1 cellular context compared by ENCODE assay signal in genomic region chr10:112679392-112679791, GRCh38.
A peak's percentile ranks its signal among the peaks of the same experiment; 100 is the strongest.
TF ChIP-seq lines count a peak whose summit lies in the region.

No MANE protein-coding gene starts in this region.

TF ChIP-seq in IMR-90, 13 proteins besides CTCF, POLR2A, EP300 and RAD21:
- TF ChIP-seq MAZ (IDR thresholded peaks at IDR 0.05; ENCODE audit: borderline replicate concordance, low read depth, low read length) (no peak), RFX5 (IDR thresholded peaks at IDR 0.05; ENCODE audit: low read depth, low read length) (no peak), NFE2L2 (IDR thresholded peaks at IDR 0.05; ENCODE audit: low read depth, low read length) (no peak), MAFK (IDR thresholded peaks at IDR 0.05; ENCODE audit: low read depth, low read length) (peak; percentile 36; the same call in 1 of the 2 replicates), FOS (IDR thresholded peaks at IDR 0.05; ENCODE audit: low read depth, low read length) (no peak), RCOR1 (IDR thresholded peaks at IDR 0.05; ENCODE audit: insufficient replicate concordance, low read length) (no peak)
